9 cellular contexts compared by ENCODE assay signal in the genomic region with DNA sequence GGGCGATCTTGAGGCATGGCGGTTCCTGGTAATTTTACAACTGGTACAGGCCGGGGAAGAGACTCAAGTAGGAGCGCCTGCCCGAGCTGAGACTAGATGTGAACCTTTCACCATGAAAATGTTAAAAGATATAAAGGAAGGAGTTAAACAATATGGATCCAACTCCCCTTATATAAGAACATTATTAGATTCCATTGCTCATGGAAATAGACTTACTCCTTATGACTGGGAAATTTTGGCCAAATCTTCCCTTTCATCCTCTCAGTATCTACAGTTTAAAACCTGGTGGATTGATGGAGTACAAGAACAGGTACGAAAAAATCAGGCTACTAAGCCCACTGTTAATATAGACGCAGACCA. TPM values are rescaled to one million over a fixed set of nuclear protein-coding genes. Genes with fewer than 3 reads are reported as not detected.
"Had no signal": no experiment of that assay in that cellular context is flagged by ENCODE, and none has a peak within 500 bp of the region (broad histone marks: within the 10 kb centered on the region; RNA-seq: fewer than 3 reads in every experiment).

No MANE protein-coding gene starts in this region.

RNA-seq across cellular contexts. Expression of gene IGLL1, which starts 40.3 kb away (rescaled TPM):
- total RNA-seq: activated CD4-positive, alpha-beta memory T cell treated with anti-CD3 and anti-CD28 coated beads for 36 hours; activated CD4-positive, alpha-beta T cell treated with anti-CD3 and anti-CD28 coated beads, Interleukin-2, amount 10 ng/mL, durations not matched to agents 7 days and 5 days; activated naive CD4-positive, alpha-beta T cell treated with anti-CD3 and anti-CD28 coated beads for 36 hours; activated naive CD8-positive, alpha-beta T cell treated with anti-CD3 and anti-CD28 coated beads for 36 hours; activated T-cell treated with anti-CD3 and anti-CD28 coated beads, Interleukin-2, amount 50 U/mL, for 4 hours; breast epithelium; PC-9; Right ventricle myocardium inferior had no signal
- polyA plus RNA-seq: adipose tissue had no signal
